In genomic region chr9:73871636-73872035, GRCh38 we compare ENCODE assay signal across 1 cellular context.
TF ChIP-seq lines count a peak whose summit lies in the region.

No MANE protein-coding gene starts in this region.

TF ChIP-seq in GM23338, 12 proteins besides CTCF, POLR2A, EP300 and RAD21 (continued from another document):
- TF ChIP-seq REST (IDR thresholded peaks at IDR 0.05; ENCODE audit: unreplicated experiment) (no peak), ZNF114 (CRISPR knock-in tag; IDR thresholded peaks at IDR 0.05) (no peak), ZNF331 (CRISPR knock-in tag; IDR thresholded peaks at IDR 0.05; ENCODE audit: low read depth) (no peak)
